Comparison of ENCODE assay signal across 24 cellular contexts in the genomic region with DNA sequence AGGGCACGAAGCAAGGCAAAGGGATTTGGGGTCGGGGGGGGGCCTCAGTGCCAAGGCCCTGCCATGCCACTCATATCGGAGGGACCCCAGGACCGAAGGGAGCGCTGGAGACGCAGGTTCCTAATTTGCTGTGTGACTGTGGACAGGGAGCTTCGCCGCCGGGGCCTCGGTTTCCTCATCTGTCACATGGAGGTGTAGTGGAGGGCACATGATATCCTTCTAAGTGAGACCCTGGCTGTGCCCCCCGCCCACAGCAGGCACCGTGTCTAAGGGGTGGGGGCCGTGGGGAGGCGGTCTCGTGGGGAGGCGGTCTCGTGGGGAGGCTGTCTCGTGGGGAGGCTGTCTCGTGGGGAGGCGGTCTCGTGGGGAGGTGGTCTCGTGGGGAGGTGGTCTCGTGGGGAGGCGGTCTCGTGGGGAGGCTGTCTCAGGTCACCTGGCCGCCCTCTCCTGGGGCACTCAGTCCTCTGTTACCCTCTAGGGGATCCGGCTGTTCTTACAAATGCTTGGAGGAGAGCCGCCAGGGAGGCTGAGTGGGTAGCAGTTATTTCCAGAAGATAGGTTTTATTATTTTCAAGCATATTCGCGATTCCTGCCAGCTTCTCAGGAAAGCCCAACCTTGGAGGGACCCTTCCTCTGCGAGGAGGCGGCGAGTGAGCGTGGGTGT.
DNase-seq lines count a peak whose midpoint lies in the region; ATAC-seq, FAIRE-seq and TF ChIP-seq lines count a peak whose summit lies in the region.
"Had no signal": no experiment of that assay in that cellular context is flagged by ENCODE, and none has a peak within 500 bp of the region (broad histone marks: within the 10 kb centered on the region; RNA-seq: fewer than 3 reads in every experiment).

No MANE protein-coding gene starts in this region.

- no peak overlapping the region for H3K27ac ChIP-seq in CD4-positive, alpha-beta T cell (ENCODE audit: low read depth, low read length)
- H3K27ac ChIP-seq in H1 (ENCODE audit: low read depth, low read length) (no peak overlapping the region), mesendoderm (ENCODE audit: low read depth, low read length) (no peak overlapping the region), SK-N-SH (ENCODE audit: low read depth in 2 of 2, low read length in 1 of 2) (no peak overlapping the region)
- H3K27ac ChIP-seq: 22Rv1, C4-2B had no signal

- no peaks in the 10 kb centered on the region for H3K27me3 ChIP-seq in CD4-positive, alpha-beta T cell (ENCODE audit: control insufficient read depth, insufficient read depth, low read length)
- peaks cover 0 to 2% (median 0%) of the 10 kb centered on the region in 4 experiments; a peak in 2 of 7 replicates for H3K27me3 ChIP-seq in H1 (replicated peaks in 1 of 4; ENCODE audit: control insufficient read depth in 3 of 4, extremely low read depth in 1 of 4, insufficient read depth in 3 of 4, low read length in 3 of 4)
- H3K27me3 ChIP-seq in mesendoderm (ENCODE audit: insufficient read depth, low read length, poor library complexity) = no peaks in the 10 kb centered on the region
- no peaks in the 10 kb centered on the region for H3K27me3 ChIP-seq in SK-N-SH (ENCODE audit: insufficient read depth)
- H3K27me3 ChIP-seq: MG63 had no signal

- H3K23ac ChIP-seq in H1 (ENCODE audit: insufficient read length) (no peak overlapping the region), mesendoderm (ENCODE audit: low read length) (no peak overlapping the region)

- H3K4me3 ChIP-seq in H1 (ENCODE audit: extremely low read depth in 1 of 4, insufficient read depth in 2 of 4, low read depth in 3 of 4, low read length in 4 of 4) = no peak overlapping the region
- no peak overlapping the region for H3K4me3 ChIP-seq in mesendoderm (ENCODE audit: low read length)
- H3K4me3 ChIP-seq in SK-N-SH (ENCODE audit: low read depth in 2 of 2, low read length in 1 of 2) = no peak overlapping the region
- H3K4me3 ChIP-seq: K562, MG63 had no signal

- H3K4me1 ChIP-seq in H1 (replicated peaks in 1 of 4; ENCODE audit: control insufficient read depth in 3 of 4, insufficient read depth in 4 of 4, low read length in 3 of 4) (peaks cover 0 to 18% (median 7%) of the 10 kb centered on the region in 4 experiments; a peak in 6 of 7 replicates), mesendoderm (ENCODE audit: control insufficient read depth, low read depth, low read length) (peaks cover 8% of the 10 kb centered on the region), SK-N-SH (ENCODE audit: control insufficient read depth in 1 of 2, insufficient read depth in 2 of 2, low read depth in 1 of 2, low read length in 1 of 2) (peaks cover 0 to 13% of the 10 kb centered on the region in 2 experiments; a peak in 1 of 4 replicates)

- no peak overlapping the region for H4K8ac ChIP-seq in H1 (ENCODE audit: extremely low read depth, insufficient read depth, low read length)
- H4K8ac ChIP-seq in mesendoderm (ENCODE audit: low read depth, low read length) = no peak overlapping the region

- WGBS in H1 (ENCODE audit: extremely low coverage in 1 of 2, insufficient coverage in 1 of 2, insufficient read length in 1 of 2, insufficient replicate concordance in 2 of 2, low coverage in 1 of 2, low lambda C conversion rate in 2 of 2, missing lambda C conversion rate in 1 of 2), 2 experiments = 86% methylated on average over 16 of the region's 34 CpGs; no CpG with 5 or more reads in 1 of the 2 experiments
- WGBS in mesendoderm (ENCODE audit: extremely low coverage, insufficient coverage, low lambda C conversion rate) = no CpG with 5 or more reads among the region's 34 CpGs
- WGBS in SK-N-SH (ENCODE audit: low lambda C conversion rate) = 83% methylated on average over 12 of the region's 34 CpGs

- H2BK5ac ChIP-seq in H1 (ENCODE audit: low read depth, low read length) = no peak overlapping the region
- H2BK5ac ChIP-seq in mesendoderm (ENCODE audit: low read length) = no peak overlapping the region

- no peaks in the 10 kb centered on the region for H3K9me3 Mint-ChIP-seq in activated CD4-positive, alpha-beta T cell treated with anti-CD3 and anti-CD28 coated beads for 36 hours (ENCODE audit: low read depth)
- no peaks in the 10 kb centered on the region for H3K9me3 Mint-ChIP-seq in CD4-positive, alpha-beta T cell

- H3K4me3 Mint-ChIP-seq in activated CD4-positive, alpha-beta T cell treated with anti-CD3 and anti-CD28 coated beads for 36 hours = no peak overlapping the region
- peak overlapping the region; percentile 3 for H3K4me3 Mint-ChIP-seq in CD4-positive, alpha-beta T cell

- H3F3A ChIP-seq in SK-N-SH (replicated peaks; ENCODE audit: insufficient read depth) = no peaks in the 10 kb centered on the region

- intact Hi-C loops in activated CD4-positive, alpha-beta T cell treated with anti-CD3 and anti-CD28 coated beads for 36 hours (cut with DNase I, micrococcal nuclease) = no loop called here
- intact Hi-C loops in CD4-positive, alpha-beta T cell (cut with DNase I, micrococcal nuclease) = no loop called here

- peaks cover 0 to 6% (median 0%) of the 10 kb centered on the region in 4 experiments; a peak in 1 of 8 replicates for H3K36me3 ChIP-seq in H1 (ENCODE audit: control insufficient read depth in 2 of 4, insufficient read depth in 4 of 4, low read length in 3 of 4)
- H3K36me3 ChIP-seq in mesendoderm (ENCODE audit: control insufficient read depth, insufficient read depth, low read length) = no peaks in the 10 kb centered on the region
- no peaks in the 10 kb centered on the region for H3K36me3 ChIP-seq in SK-N-SH (replicated peaks in 1 of 2; ENCODE audit: control insufficient read depth in 1 of 2, insufficient read depth in 2 of 2, low read length in 1 of 2)
- H3K36me3 ChIP-seq: MG63 had no signal

- TF ChIP-seq POLR2A in H1 (IDR thresholded peaks at IDR 0.05; ENCODE audit: control extremely low read depth in 1 of 2, low read depth in 2 of 2, low read length in 2 of 2) = no peak

- H3K79me1 ChIP-seq in H1 (ENCODE audit: low read depth, low read length) = no peaks in the 10 kb centered on the region
- H3K79me1 ChIP-seq in mesendoderm (ENCODE audit: low read length) = no peaks in the 10 kb centered on the region

- POLR2A ChIA-PET in activated CD4-positive, alpha-beta T cell treated with anti-CD3 and anti-CD28 coated beads for 36 hours (lab: Charles Lee) = interaction anchor here (0.7 kb wide), 1 partner anchor 151 kb away, joined by 4 read pairs; no protein-coding TSS in a partner anchor
- POLR2A ChIA-PET in CD4-positive, alpha-beta T cell (lab: Charles Lee) = interaction anchor here (1.0 kb wide), 2 partner anchors 14 to 66 kb away, joined by 3 to 7 read pairs; no protein-coding TSS in a partner anchor
- POLR2A ChIA-PET in H1 (lab: Charles Lee; ENCODE audit: partially characterized antibody) (interaction anchor here (1.0 to 1.2 kb wide), 2 partner anchors 9 to 10 kb away, joined by 3 read pairs; no protein-coding TSS in a partner anchor), SK-N-SH (lab: Yijun Ruan, JAX) (no interaction called here)

- ATAC-seq in activated CD4-positive, alpha-beta T cell treated with anti-CD3 and anti-CD28 coated beads for 36 hours = peak; percentile 8
- no peak for ATAC-seq in CD4-positive, alpha-beta T cell (ENCODE audit: poor library complexity)
- ATAC-seq: HCT116, K562, PC-3 had no signal

- no peak overlapping the region for H2BK15ac ChIP-seq in H1 (ENCODE audit: low read length)
- no peak overlapping the region for H2BK15ac ChIP-seq in mesendoderm (replicated peaks; ENCODE audit: low read depth)

- CTCF ChIA-PET in activated CD4-positive, alpha-beta T cell treated with anti-CD3 and anti-CD28 coated beads for 36 hours (lab: Charles Lee) = interaction anchor here (0.6 to 2.0 kb wide), 2 partner anchors 32 to 65 kb away, joined by 3 to 7 read pairs; no protein-coding TSS in a partner anchor
- CTCF ChIA-PET in CD4-positive, alpha-beta T cell (lab: Charles Lee) = no interaction called here
- CTCF ChIA-PET in H1 (lab: Charles Lee; ENCODE audit: partially characterized antibody) (interaction anchor here (0.6 to 2.9 kb wide), 2 partner anchors 64 to 420 kb away, joined by 4 to 8 read pairs; no protein-coding TSS in a partner anchor), SK-N-SH (lab: Yijun Ruan, JAX) (no interaction called here)

- H3K4me1 Mint-ChIP-seq in activated CD4-positive, alpha-beta T cell treated with anti-CD3 and anti-CD28 coated beads for 36 hours = peaks cover 2% of the 10 kb centered on the region
- no peaks in the 10 kb centered on the region for H3K4me1 Mint-ChIP-seq in CD4-positive, alpha-beta T cell (ENCODE audit: low read depth)

- H3K23me2 ChIP-seq in H1 (ENCODE audit: low read depth, low read length) = peaks cover 12% of the 10 kb centered on the region

- no peaks in the 10 kb centered on the region for H3K27me3 Mint-ChIP-seq in activated CD4-positive, alpha-beta T cell treated with anti-CD3 and anti-CD28 coated beads for 36 hours
- no peaks in the 10 kb centered on the region for H3K27me3 Mint-ChIP-seq in CD4-positive, alpha-beta T cell

- no peak overlapping the region for H4K5ac ChIP-seq in H1 (ENCODE audit: insufficient read length, low read depth, low read length)
- no peak overlapping the region for H4K5ac ChIP-seq in mesendoderm (ENCODE audit: low read length)

- H3K14ac ChIP-seq in H1 (ENCODE audit: insufficient read length) = no peak overlapping the region

- TF ChIP-seq RAD21 in H1 (IDR thresholded peaks at IDR 0.05 in 1 of 2, conservative IDR thresholded peaks at IDR 0.05 in 1 of 2; ENCODE audit: low read depth in 2 of 2, low read length in 2 of 2) = no peak
- TF ChIP-seq RAD21 in SK-N-SH (IDR thresholded peaks at IDR 0.05; ENCODE audit: low read length) = no peak

- H3K9ac ChIP-seq in H1 (replicated peaks in 1 of 4; ENCODE audit: extremely low read depth in 1 of 4, low read depth in 3 of 4, low read length in 3 of 4) (no peak overlapping the region), mesendoderm (ENCODE audit: low read length) (no peak overlapping the region), SK-N-SH (no peak overlapping the region)

- H3K18ac ChIP-seq in H1 (ENCODE audit: extremely low read depth, low read length) (peak overlapping the region; percentile 60; the same call in 1 of the 2 replicates), mesendoderm (ENCODE audit: low read length) (peak overlapping the region; percentile 40)

- no peaks in the 10 kb centered on the region for H3K79me2 ChIP-seq in H1 (ENCODE audit: control insufficient read depth in 1 of 2, insufficient read depth in 2 of 2, low read length in 2 of 2)
- H3K79me2 ChIP-seq in mesendoderm (ENCODE audit: control insufficient read depth, insufficient read depth, low read length) = no peaks in the 10 kb centered on the region
- no peaks in the 10 kb centered on the region for H3K79me2 ChIP-seq in SK-N-SH (ENCODE audit: insufficient read depth)

- H3K36me3 Mint-ChIP-seq in activated CD4-positive, alpha-beta T cell treated with anti-CD3 and anti-CD28 coated beads for 36 hours (ENCODE audit: low read depth) = no peaks in the 10 kb centered on the region
- no peaks in the 10 kb centered on the region for H3K36me3 Mint-ChIP-seq in CD4-positive, alpha-beta T cell (ENCODE audit: low read depth)

- no peak overlapping the region for H4K91ac ChIP-seq in H1 (replicated peaks; ENCODE audit: insufficient read length, low read length)

- no peak for DNase-seq in activated CD4-positive, alpha-beta T cell treated with anti-CD3 and anti-CD28 coated beads for 36 hours
- DNase-seq in activated CD4-positive, alpha-beta T cell treated with anti-CD3 and anti-CD28 coated beads, Interleukin-2, amount 50 U/mL, for 4 hours = no peak
- DNase-seq in CD4-positive, alpha-beta T cell = no peak
- no peak for DNase-seq in H1 (ENCODE audit: low read depth in 1 of 2, low spot score in 2 of 2)
- no peak for DNase-seq in mesendoderm
- DNase-seq in SK-N-SH = no peak
- no peak for DNase-seq in HuH-7 (ENCODE audit: low spot score)
- no peak for DNase-seq in iPS-NIHi7 (ENCODE audit: extremely low spot score)
- DNase-seq: ACHN, GDM1, GOT3, MG63, NCI-H1048, NCI-H1417 treated with DMSO at 0.1 percent for 48 hours, NCI-H187 treated with DMSO at 0.1 percent for 48 hours, NCI-H2107, NCI-H446 treated with DMSO at 0.1 percent for 48 hours, NCI-H526 treated with DMSO at 0.1 percent for 48 hours, PC-3, SHP77 treated with DMSO at 0.1 percent for 48 hours had no signal

- H3K9me2 ChIP-seq in SK-N-SH = no peaks in the 10 kb centered on the region

- H2BK12ac ChIP-seq in H1 (ENCODE audit: low read depth, low read length) = no peak overlapping the region

- TF ChIP-seq EP300 in H1 (IDR thresholded peaks at IDR 0.05; ENCODE audit: borderline replicate concordance in 1 of 2, low read depth in 2 of 2, low read length in 2 of 2) (no peak), SK-N-SH (IDR thresholded peaks at IDR 0.05; ENCODE audit: borderline replicate concordance in 1 of 2, low read depth in 1 of 2, low read length in 1 of 2) (no peak)

- TF ChIP-seq CTCF in CD4-positive, alpha-beta T cell (IDR thresholded peaks at IDR 0.05) = no peak
- TF ChIP-seq CTCF in H1 (IDR thresholded peaks at IDR 0.05; ENCODE audit: control extremely low read depth in 1 of 3, insufficient read depth in 1 of 3, low read depth in 1 of 3, low read length in 3 of 3) = no peak
- no peak for TF ChIP-seq CTCF in SK-N-SH (IDR thresholded peaks at IDR 0.05)

- no peak overlapping the region for H3K56ac ChIP-seq in H1 (replicated peaks; ENCODE audit: insufficient read length, low read depth, low read length)
- peak overlapping the region; percentile 60 for H3K56ac ChIP-seq in mesendoderm (ENCODE audit: low read length)

- H3K4ac ChIP-seq in H1 (replicated peaks; ENCODE audit: insufficient read length, low read depth, low read length) (no peak overlapping the region), mesendoderm (ENCODE audit: low read depth, low read length) (peak overlapping the region; percentile 8)

- no peak overlapping the region for H2AFZ ChIP-seq in H1 (ENCODE audit: low read length)
- no peak overlapping the region for H2AFZ ChIP-seq in SK-N-SH (ENCODE audit: low read depth)

- FAIRE-seq in H1 (lab: Jason Lieb, UNC) = no peak
- FAIRE-seq: K562 had no signal

- H2BK120ac ChIP-seq in H1 (replicated peaks; ENCODE audit: low read depth, low read length) (no peak overlapping the region), mesendoderm (ENCODE audit: low read depth, low read length) (no peak overlapping the region)

- no peaks in the 10 kb centered on the region for H3K9me3 ChIP-seq in CD4-positive, alpha-beta T cell (ENCODE audit: control insufficient read depth, low read length)
- no peaks in the 10 kb centered on the region for H3K9me3 ChIP-seq in H1 (ENCODE audit: insufficient read depth in 2 of 2, low read depth in 1 of 2, low read length in 1 of 2)
- H3K9me3 ChIP-seq in SK-N-SH = no peaks in the 10 kb centered on the region
- H3K9me3 ChIP-seq: MG63 had no signal

- H3K27ac Mint-ChIP-seq in activated CD4-positive, alpha-beta T cell treated with anti-CD3 and anti-CD28 coated beads for 36 hours = no peak overlapping the region
- no peak overlapping the region for H3K27ac Mint-ChIP-seq in CD4-positive, alpha-beta T cell

- H4K20me1 ChIP-seq in H1 (replicated peaks in 1 of 2; ENCODE audit: control insufficient read depth in 1 of 2, insufficient read depth in 2 of 2, low read length in 2 of 2) (peaks cover 0 to 17% of the 10 kb centered on the region in 2 experiments), SK-N-SH (ENCODE audit: insufficient read depth) (no peaks in the 10 kb centered on the region)

- H3K4me2 ChIP-seq in H1 (ENCODE audit: insufficient read depth in 1 of 2, low read depth in 2 of 2, low read length in 2 of 2) (no peak overlapping the region), mesendoderm (ENCODE audit: low read length) (no peak overlapping the region), SK-N-SH (no peak overlapping the region)

- H2AK5ac ChIP-seq in H1 (ENCODE audit: low read depth, low read length) = no peak overlapping the region
- no peak overlapping the region for H2AK5ac ChIP-seq in mesendoderm (ENCODE audit: low read length)

- no peak overlapping the region for H2BK20ac ChIP-seq in H1 (ENCODE audit: low read length)

Comparison
In these comparisons a context has a peak if more than half of its experiments do, and no peak if none do; other contexts are left out.
1. CTCF ChIA-PET loops: an anchor here in activated CD4-positive, alpha-beta T cell treated with anti-CD3 and anti-CD28 coated beads for 36 hours (0.6 to 2.0 kb wide) and H1 (0.6 to 2.9 kb wide); none called in CD4-positive, alpha-beta T cell and SK-N-SH.